In the genomic region with DNA sequence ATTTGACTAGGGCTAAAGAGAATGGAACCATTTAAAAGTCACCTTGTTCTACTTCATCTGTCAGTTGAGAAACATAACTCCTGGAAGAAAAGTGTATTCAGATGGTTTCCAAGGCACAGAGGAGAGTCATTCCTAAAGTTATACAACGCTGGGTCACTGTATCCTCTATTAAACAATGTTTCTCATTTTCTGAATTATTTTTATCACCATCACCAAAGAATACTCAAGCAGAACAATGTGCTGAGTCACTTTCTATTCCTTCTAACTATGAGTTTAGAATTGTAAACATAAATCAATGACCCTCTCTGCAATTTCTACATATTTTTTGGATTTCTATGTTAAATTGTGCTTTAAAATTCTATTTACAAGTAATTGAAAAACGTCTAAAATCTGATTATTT, we compare ENCODE assay signal across 24 cellular contexts. TPM values are rescaled to one million over a fixed set of nuclear protein-coding genes. Genes with fewer than 3 reads are reported as not detected.
A peak's percentile ranks its signal among the peaks of the same experiment; 100 is the strongest.
DNase-seq lines count a peak whose midpoint lies in the region; ATAC-seq, FAIRE-seq and TF ChIP-seq lines count a peak whose summit lies in the region.
"Had no signal": no experiment of that assay in that cellular context is flagged by ENCODE, and none has a peak within 500 bp of the region (broad histone marks: within the 10 kb centered on the region; RNA-seq: fewer than 3 reads in every experiment).

No MANE protein-coding gene starts in this region.

- peaks cover 5 to 14% (median 7%) of the 10 kb centered on the region in 3 donors for H3K36me3 Mint-ChIP-seq in CD8-positive, alpha-beta memory T cell
- peaks cover 22% of the 10 kb centered on the region for H3K36me3 Mint-ChIP-seq in natural killer cell treated with Interleukin-12 subunit alpha and Interleukin-12 subunit beta and Interleukin-15 and Interleukin-18, amount 100 ng/mL, for 72 hours
- H3K36me3 Mint-ChIP-seq: naive B cell had no signal

- H4K5ac ChIP-seq in IMR-90 (ENCODE audit: low read depth, low read length) = no peak overlapping the region

- no peak for DNase-seq in CD8-positive, alpha-beta memory T cell
- peak; percentile 3 for DNase-seq in IMR-90
- no peak for DNase-seq in K562 (ENCODE audit: extremely low read depth in 1 of 4, low spot score in 3 of 4)
- no peak for DNase-seq in natural killer cell treated with Interleukin-12 subunit alpha and Interleukin-12 subunit beta and Interleukin-15 and Interleukin-18, amount 100 ng/mL, for 72 hours (ENCODE audit: low spot score)
- no peak for DNase-seq in stimulated activated CD4-positive, alpha-beta T cell treated with anti-CD3 and anti-CD28 coated beads, Interleukin-12 subunit alpha, Interleukin-12 subunit beta, amount 100 ng/mL, for 4 hours
- DNase-seq in H7 = no peak
- no peak for DNase-seq in SIG-M5 (lab: John Stamatoyannopoulos, UW)
- DNase-seq: activated CD4-positive, alpha-beta T cell treated with anti-CD3 and anti-CD28 coated beads, Interleukin-2, amount 10 ng/mL, durations not matched to agents 7 days and 5 days; activated CD8-positive, alpha-beta memory T cell treated with anti-CD3 and anti-CD28 coated beads, Interleukin-2, amount 50 U/mL, for 4 hours; activated naive CD8-positive, alpha-beta T cell treated with anti-CD3 and anti-CD28 coated beads for 36 hours; CD4-positive, alpha-beta memory T cell; GM23248; heart right ventricle; naive B cell; NCI-H187; NCI-H526 treated with DMSO at 0.1 percent for 48 hours; retina; tibial artery; WERI-Rb-1 had no signal

- no peaks in the 10 kb centered on the region for H3K27me3 ChIP-seq in CD8-positive, alpha-beta memory T cell (ENCODE audit: insufficient read depth, low read length, poor library complexity, severe bottlenecking)
- H3K27me3 ChIP-seq in IMR-90 (ENCODE audit: control insufficient read depth, insufficient read depth, low read length) = no peaks in the 10 kb centered on the region
- H3K27me3 ChIP-seq in K562 (ENCODE audit: control insufficient read depth in 2 of 2, insufficient read depth in 2 of 2, low read length in 2 of 2) = no peaks in the 10 kb centered on the region
- no peaks in the 10 kb centered on the region for H3K27me3 ChIP-seq in H7 (ENCODE audit: control insufficient read depth, insufficient read depth, low read length)
- H3K27me3 ChIP-seq: ascending aorta, heart right ventricle, tibial artery had no signal

- H3K4ac ChIP-seq in IMR-90 (ENCODE audit: low read depth, low read length) = no peak overlapping the region

- H3K9me3 ChIP-seq in CD8-positive, alpha-beta memory T cell (ENCODE audit: low read length) = no peaks in the 10 kb centered on the region
- H3K9me3 ChIP-seq in IMR-90 (ENCODE audit: control insufficient read depth, insufficient read depth, low read length) (no peaks in the 10 kb centered on the region), K562 (replicated peaks; ENCODE audit: control insufficient read depth, insufficient read depth, low read depth, low read length) (no peaks in the 10 kb centered on the region)
- H3K9me3 ChIP-seq: ascending aorta, heart right ventricle, tibial artery had no signal

- no peak overlapping the region for H3K4me3 ChIP-seq in CD8-positive, alpha-beta memory T cell (ENCODE audit: low read length)
- H3K4me3 ChIP-seq in IMR-90 (ENCODE audit: insufficient read depth, low read depth, low read length) (no peak overlapping the region), K562 (no peak overlapping the region), H7 (ENCODE audit: insufficient read depth, low read depth, low read length) (no peak overlapping the region)
- H3K4me3 ChIP-seq: ascending aorta, GM23248, heart right ventricle, tibial artery had no signal

- H3K9me3 Mint-ChIP-seq in CD8-positive, alpha-beta memory T cell = no peaks in the 10 kb centered on the region
- H3K9me3 Mint-ChIP-seq in natural killer cell treated with Interleukin-12 subunit alpha and Interleukin-12 subunit beta and Interleukin-15 and Interleukin-18, amount 100 ng/mL, for 72 hours = no peaks in the 10 kb centered on the region
- H3K9me3 Mint-ChIP-seq: activated naive CD8-positive, alpha-beta T cell treated with anti-CD3 and anti-CD28 coated beads for 36 hours had no signal

- H3K56ac ChIP-seq in IMR-90 (ENCODE audit: extremely low read depth, insufficient read depth, low read length) = no peak overlapping the region

- no peaks in the 10 kb centered on the region for H3K27me3 Mint-ChIP-seq in CD8-positive, alpha-beta memory T cell
- H3K27me3 Mint-ChIP-seq in natural killer cell treated with Interleukin-12 subunit alpha and Interleukin-12 subunit beta and Interleukin-15 and Interleukin-18, amount 100 ng/mL, for 72 hours = no peaks in the 10 kb centered on the region
- H3K27me3 Mint-ChIP-seq: activated naive CD8-positive, alpha-beta T cell treated with anti-CD3 and anti-CD28 coated beads for 36 hours; CD4-positive, alpha-beta memory T cell; naive B cell; stimulated activated naive CD8-positive, alpha-beta T cell treated with anti-CD3 and anti-CD28 coated beads, Interleukin-15, Interleukin-2, amounts not matched to agents 100 ng/mL and 50 ng/mL, for 24 hours had no signal

- H2AK9ac ChIP-seq in IMR-90 (replicated peaks; ENCODE audit: low read depth, low read length, poor library complexity) = no peak overlapping the region

- H2BK5ac ChIP-seq in IMR-90 (ENCODE audit: low read depth, low read length, poor library complexity, severe bottlenecking) = no peak overlapping the region

- no peaks in the 10 kb centered on the region for H3K36me3 ChIP-seq in CD8-positive, alpha-beta memory T cell (ENCODE audit: insufficient read depth, low read length)
- H3K36me3 ChIP-seq in IMR-90 (ENCODE audit: control insufficient read depth, insufficient read depth, low read length) (no peaks in the 10 kb centered on the region), K562 (ENCODE audit: control insufficient read depth, insufficient read depth, low read length) (no peaks in the 10 kb centered on the region), H7 (replicated peaks; ENCODE audit: control insufficient read depth, insufficient read depth, low read length) (no peaks in the 10 kb centered on the region)
- H3K36me3 ChIP-seq: ascending aorta, heart right ventricle, tibial artery, WERI-Rb-1 had no signal

- H2BK15ac ChIP-seq in IMR-90 (ENCODE audit: low read depth, low read length) = no peak overlapping the region

- peaks cover 60 to 81% (median 78%) of the 10 kb centered on the region in 3 donors for H3K4me1 Mint-ChIP-seq in CD8-positive, alpha-beta memory T cell
- H3K4me1 Mint-ChIP-seq in natural killer cell treated with Interleukin-12 subunit alpha and Interleukin-12 subunit beta and Interleukin-15 and Interleukin-18, amount 100 ng/mL, for 72 hours (ENCODE audit: low read depth in 2 of 2) = peaks cover 59 to 78% of the 10 kb centered on the region in 2 donors

- no peaks in the 10 kb centered on the region for H3K79me2 ChIP-seq in K562 (ENCODE audit: control insufficient read depth, insufficient read depth, low read length)

- H3K4me2 ChIP-seq in IMR-90 (ENCODE audit: low read depth, low read length) (no peak overlapping the region), K562 (ENCODE audit: insufficient read depth, low read length) (no peak overlapping the region)

- no peak overlapping the region for H4K8ac ChIP-seq in IMR-90 (ENCODE audit: low read depth in 2 of 2, low read length in 2 of 2)

- H3K18ac ChIP-seq in IMR-90 (ENCODE audit: low read depth, low read length) = no peak overlapping the region

- ATAC-seq in IMR-90 (ENCODE audit: low read depth) (no peak; the same call in 1 of the 2 replicates), K562 (no peak)
- no peak for ATAC-seq in natural killer cell treated with Interleukin-12 subunit alpha and Interleukin-12 subunit beta and Interleukin-15 and Interleukin-18, amount 100 ng/mL, for 72 hours
- ATAC-seq: heart right ventricle had no signal

- BruUV-seq in IMR-90 (replicated peaks; lab: Mats Ljungman, UMichigan) (no TSS peak), K562 (replicated peaks; lab: Mats Ljungman, UMichigan) (no TSS peak)

- peak overlapping the region; percentile 12 to 67 (median 25) for H3K4me3 Mint-ChIP-seq in CD8-positive, alpha-beta memory T cell
- H3K4me3 Mint-ChIP-seq in natural killer cell treated with Interleukin-12 subunit alpha and Interleukin-12 subunit beta and Interleukin-15 and Interleukin-18, amount 100 ng/mL, for 72 hours = peak overlapping the region; percentile 60
- H3K4me3 Mint-ChIP-seq: activated CD4-positive, alpha-beta T cell treated with anti-CD3 and anti-CD28 coated beads, Interleukin-2, amount 10 ng/mL, durations not matched to agents 7 days and 5 days; activated naive CD8-positive, alpha-beta T cell treated with anti-CD3 and anti-CD28 coated beads for 36 hours; CD4-positive, alpha-beta memory T cell; naive B cell; stimulated activated naive CD8-positive, alpha-beta T cell treated with anti-CD3 and anti-CD28 coated beads, Interleukin-15, Interleukin-2, amounts not matched to agents 100 ng/mL and 50 ng/mL, for 24 hours had no signal

- H3K9me1 ChIP-seq in IMR-90 (ENCODE audit: insufficient read depth, low read length) (no peaks in the 10 kb centered on the region), K562 (ENCODE audit: control insufficient read depth, insufficient read depth, low read length) (no peaks in the 10 kb centered on the region)

- CTCF ChIA-PET in CD8-positive, alpha-beta memory T cell (lab: Charles Lee) = interaction anchor here (1.8 kb wide), 1 partner anchor 44 kb away, joined by 5 read pairs; the partner anchor contains the start of gene ARAP2
- CTCF ChIA-PET in IMR-90 (lab: Yijun Ruan, JAX) = no interaction called here
- CTCF ChIA-PET in K562 (lab: Yijun Ruan, JAX; ENCODE audit: low intra/inter-chr PET ratio) = no interaction called here

- TF ChIP-seq RAD21 in IMR-90 (IDR thresholded peaks at IDR 0.05; ENCODE audit: low read length) (no peak), K562 (CRISPR knock-in tag; conservative IDR thresholded peaks at IDR 0.05 in 1 of 2, IDR thresholded peaks at IDR 0.05 in 1 of 2) (no peak)

- H3K9ac ChIP-seq in IMR-90 (ENCODE audit: low read depth, low read length) = no peak overlapping the region
- no peak overlapping the region for H3K9ac ChIP-seq in K562 (ENCODE audit: insufficient read depth in 1 of 2, low read depth in 2 of 2, low read length in 2 of 2)
- H3K9ac ChIP-seq: GM23248 had no signal

- no peak for TF ChIP-seq POLR2A in IMR-90 (IDR thresholded peaks at IDR 0.05; ENCODE audit: low read depth, low read length)
- no peak for TF ChIP-seq POLR2A in K562 (conservative IDR thresholded peaks at IDR 0.05)

- H2AFZ ChIP-seq in IMR-90 (replicated peaks; ENCODE audit: low read length, poor library complexity) (no peak overlapping the region), K562 (ENCODE audit: low read depth, low read length) (no peak overlapping the region)
- H2AFZ ChIP-seq: GM23248 had no signal

- H2AK5ac ChIP-seq in IMR-90 (ENCODE audit: low read depth, low read length) = no peak overlapping the region

- no peak for TF ChIP-seq EP300 in K562 (IDR thresholded peaks at IDR 0.05; ENCODE audit: low read length)

- H3K14ac ChIP-seq in IMR-90 (replicated peaks; ENCODE audit: low read depth, low read length) = no peak overlapping the region

- peak overlapping the region in 7 of 8 donors; percentile 52 to 93 (median 81) for H3K27ac Mint-ChIP-seq in CD8-positive, alpha-beta memory T cell
- H3K27ac Mint-ChIP-seq in natural killer cell treated with Interleukin-12 subunit alpha and Interleukin-12 subunit beta and Interleukin-15 and Interleukin-18, amount 100 ng/mL, for 72 hours = peak overlapping the region; percentile 92 to 98
- H3K27ac Mint-ChIP-seq: activated CD4-positive, alpha-beta T cell treated with anti-CD3 and anti-CD28 coated beads, Interleukin-2, amount 10 ng/mL, durations not matched to agents 7 days and 5 days; activated naive CD8-positive, alpha-beta T cell treated with anti-CD3 and anti-CD28 coated beads for 36 hours; naive B cell; stimulated activated naive CD8-positive, alpha-beta T cell treated with anti-CD3 and anti-CD28 coated beads, Interleukin-15, Interleukin-2, amounts not matched to agents 100 ng/mL and 50 ng/mL, for 24 hours had no signal

- no peak overlapping the region for H4K91ac ChIP-seq in IMR-90 (ENCODE audit: insufficient read depth, low read depth, low read length)

- POLR2A ChIA-PET in CD8-positive, alpha-beta memory T cell (lab: Charles Lee) = no interaction called here
- POLR2A ChIA-PET in IMR-90 (lab: Charles Lee; ENCODE audit: unreplicated experiment) (no interaction called here), K562 (lab: Yijun Ruan, JAX) (no interaction called here)

- dilution Hi-C loops in IMR-90 (cut with HindIII; ENCODE audit: low sequenced_read_pairs, unreplicated experiment) = no loop called here

- H3K23ac ChIP-seq in IMR-90 (ENCODE audit: low read depth, low read length) = no peak overlapping the region

- in situ Hi-C loops in IMR-90 (cut with MboI; ENCODE audit: low sequenced_read_pairs) (no loop called here), K562 (cut with MboI) (no loop called here)

- no peak overlapping the region for H3K27ac ChIP-seq in CD8-positive, alpha-beta memory T cell (ENCODE audit: low read depth, low read length)
- H3K27ac ChIP-seq in IMR-90 (ENCODE audit: insufficient read depth, low read length) = no peak overlapping the region
- no peak overlapping the region for H3K27ac ChIP-seq in K562 (ENCODE audit: extremely low read depth, low read depth, low read length)
- H3K27ac ChIP-seq: ascending aorta, epithelial cell of prostate, GM23248, tibial artery, WERI-Rb-1 had no signal

- no peaks in the 10 kb centered on the region for H3K79me1 ChIP-seq in IMR-90 (ENCODE audit: low read depth in 1 of 2, low read length in 2 of 2)

- WGBS in IMR-90 (ENCODE audit: extremely low coverage in 2 of 2, insufficient read length in 1 of 2), 2 experiments = no CpG with 5 or more reads among the region's 2 CpGs
- WGBS in K562 (ENCODE audit: insufficient coverage, low coverage, missing lambda C conversion rate) = 0% methylated on average over 2 of the region's 2 CpGs

- H4K20me1 ChIP-seq in IMR-90 (ENCODE audit: insufficient read depth, low read length) (no peaks in the 10 kb centered on the region), K562 (replicated peaks; ENCODE audit: control insufficient read depth, insufficient read depth, low read length) (no peaks in the 10 kb centered on the region)

- intact Hi-C loops in IMR-90 (cut with micrococcal nuclease) (no loop called here), K562 (cut with micrococcal nuclease) (no loop called here)

- no peak overlapping the region for H2BK120ac ChIP-seq in IMR-90 (ENCODE audit: low read depth, low read length)

- TF ChIP-seq CTCF in IMR-90 (conservative IDR thresholded peaks at IDR 0.05; ENCODE audit: low read depth, low read length) (no peak), K562 (IDR thresholded peaks at IDR 0.05 in 2 of 3, conservative IDR thresholded peaks at IDR 0.05 in 1 of 3; ENCODE audit: insufficient read depth in 2 of 3, low read depth in 1 of 3, low read length in 3 of 3) (no peak)

- peaks cover 16% of the 10 kb centered on the region for H3K4me1 ChIP-seq in CD8-positive, alpha-beta memory T cell (ENCODE audit: insufficient read depth, low read length)
- H3K4me1 ChIP-seq in IMR-90 (ENCODE audit: control insufficient read depth, insufficient read depth, low read length) (no peaks in the 10 kb centered on the region), K562 (replicated peaks in 1 of 2; ENCODE audit: control insufficient read depth in 2 of 2, insufficient read depth in 2 of 2, low read length in 2 of 2) (no peaks in the 10 kb centered on the region)
- H3K4me1 ChIP-seq: ascending aorta, tibial artery had no signal

- no peak overlapping the region for H2BK20ac ChIP-seq in IMR-90 (ENCODE audit: low read depth, low read length)

- no peak for FAIRE-seq in K562 (lab: Jason Lieb, UNC)

RNA-seq across cellular contexts. Expression of gene DTHD1, which starts 7.3 kb away (rescaled TPM):
- 1 to 10 TPM; 3.3 to 3.5 TPM for total RNA-seq in CD8-positive, alpha-beta memory T cell
- polyA plus RNA-seq in CD8-positive, alpha-beta memory T cell = 5.9 TPM
- total RNA-seq in IMR-90 (2012; rRNA removed) (not detected in 2 replicates), K562 (2014; rRNA removed) (not detected in 2 replicates), K562 (2014; rRNA removed; fragmentation: Illumina TruSeq; extraction: Trizol) (not detected in 2 replicates), K562 (2015; rRNA removed; fragmentation: Illumina TruSeq; extraction: Trizol) (not detected in 2 replicates), K562 (2021) (not detected in 2 replicates)
- polyA plus RNA-seq in IMR-90 (2012; rRNA removed) (not detected in 2 replicates), K562 (2011; rRNA removed) (not detected in 2 replicates), K562 (2014; fragmentation: Illumina TruSeq; extraction: Trizol) (not detected in 2 replicates), K562 (2014; fragmentation: Nextera tagmentation; extraction: Ambion mirVana) (not detected), K562 (2014; rRNA removed) (not detected in 2 replicates)
- not detected in 2 replicates for polyA plus RNA-seq in IMR-90 (2012; cell fraction: cytosol; rRNA removed)
- not detected in 2 replicates for polyA plus RNA-seq in IMR-90 (2012; cell fraction: nucleus; rRNA removed; ENCODE audit: low replicate concordance)
- not detected in 2 replicates for total RNA-seq in K562 (2011; cell fraction: chromatin; rRNA removed; ENCODE audit: low replicate concordance)
- total RNA-seq in K562 (2011; cell fraction: nucleolus; rRNA removed) = not detected in 2 replicates
- total RNA-seq in K562 (2011; cell fraction: nucleoplasm; rRNA removed) = not detected in 2 replicates
- not detected in 2 replicates for polyA plus RNA-seq in K562 (2011; cell fraction: cytosol; rRNA removed)
- not detected in 2 replicates for polyA plus RNA-seq in K562 (2011; cell fraction: nucleus; rRNA removed)
- polyA plus RNA-seq in K562 (2012) = not detected in 2 replicates
- not detected in 2 replicates for polyA minus RNA-seq in K562 (2011; rRNA and poly(A)+ RNA removed)
- polyA minus RNA-seq in K562 (2011; cell fraction: cytosol; rRNA and poly(A)+ RNA removed) = not detected in 2 replicates
- polyA minus RNA-seq in K562 (2011; cell fraction: nucleus; rRNA and poly(A)+ RNA removed) = not detected in 2 replicates
- 10 to 100 TPM; 12.1 to 12.9 TPM for total RNA-seq in natural killer cell treated with Interleukin-12 subunit alpha and Interleukin-12 subunit beta and Interleukin-15 and Interleukin-18, amount 100 ng/mL, for 72 hours
- total RNA-seq in H7 (2014; rRNA removed; shearing (Covaris generic)) = not detected in 2 replicates
- total RNA-seq: ascending aorta, chondrocyte, fibroblast of villous mesenchyme, GM23248 had no signal
- polyA plus RNA-seq: GM23248, heart right ventricle had no signal

RNA-seq across cellular contexts. Expression of gene ARAP2, which starts 44.4 kb away (rescaled TPM):
- 10 to 100 TPM; 49.7 to 49.9 TPM for total RNA-seq in CD8-positive, alpha-beta memory T cell
- polyA plus RNA-seq in CD8-positive, alpha-beta memory T cell = 44.2 TPM
- total RNA-seq in IMR-90 (2012; rRNA removed) = 1.7 and 1.8 TPM in 2 replicates
- polyA plus RNA-seq in IMR-90 (2012; rRNA removed) = 0.13 and 0.32 TPM in 2 replicates
- polyA plus RNA-seq in IMR-90 (2012; cell fraction: cytosol; rRNA removed) = 0.01 and 0.02 TPM in 2 replicates
- 0.01 and 0.18 TPM in 2 replicates for polyA plus RNA-seq in IMR-90 (2012; cell fraction: nucleus; rRNA removed; ENCODE audit: low replicate concordance)
- 0.12 and 1.1 TPM in 2 replicates for total RNA-seq in K562 (2011; cell fraction: chromatin; rRNA removed; ENCODE audit: low replicate concordance)
- 0.50 TPM in 1 of 2 replicates, not detected in the other for total RNA-seq in K562 (2011; cell fraction: nucleolus; rRNA removed)
- 0.07 and 0.15 TPM in 2 replicates for total RNA-seq in K562 (2011; cell fraction: nucleoplasm; rRNA removed)
- not detected in 2 replicates for total RNA-seq in K562 (2014; rRNA removed)
- total RNA-seq in K562 (2014; rRNA removed; fragmentation: Illumina TruSeq; extraction: Trizol) = 0.03 and 0.11 TPM in 2 replicates
- total RNA-seq in K562 (2015; rRNA removed; fragmentation: Illumina TruSeq; extraction: Trizol) = 0.04 and 0.26 TPM in 2 replicates
- 0.18 and 0.22 TPM in 2 replicates for total RNA-seq in K562 (2021)
- 0.03 and 0.35 TPM in 2 replicates for polyA plus RNA-seq in K562 (2011; rRNA removed)
- not detected in 2 replicates for polyA plus RNA-seq in K562 (2011; cell fraction: cytosol; rRNA removed)
- 0.18 TPM in 1 of 2 replicates, not detected in the other for polyA plus RNA-seq in K562 (2011; cell fraction: nucleus; rRNA removed)
- 0.01 and 0.24 TPM in 2 replicates for polyA plus RNA-seq in K562 (2012)
- 0.03 and 0.07 TPM in 2 replicates for polyA plus RNA-seq in K562 (2014; fragmentation: Illumina TruSeq; extraction: Trizol)
- polyA plus RNA-seq in K562 (2014; fragmentation: Nextera tagmentation; extraction: Ambion mirVana) = not detected
- polyA plus RNA-seq in K562 (2014; rRNA removed) = 0.07 TPM in 1 of 2 replicates, not detected in the other
- polyA minus RNA-seq in K562 (2011; rRNA and poly(A)+ RNA removed) = 0.18 TPM in 1 of 2 replicates, not detected in the other
- polyA minus RNA-seq in K562 (2011; cell fraction: cytosol; rRNA and poly(A)+ RNA removed) = 0.38 TPM in 1 of 2 replicates, not detected in the other
- polyA minus RNA-seq in K562 (2011; cell fraction: nucleus; rRNA and poly(A)+ RNA removed) = 0.11 and 0.13 TPM in 2 replicates
- total RNA-seq in natural killer cell treated with Interleukin-12 subunit alpha and Interleukin-12 subunit beta and Interleukin-15 and Interleukin-18, amount 100 ng/mL, for 72 hours = 100 to 1,000 TPM; 124 to 156 TPM
- total RNA-seq in H7 (2014; rRNA removed; shearing (Covaris generic)) = 0.41 and 1.7 TPM in 2 replicates
- total RNA-seq: GM23248 had no signal
- polyA plus RNA-seq: GM23248 had no signal

Comparison
In these comparisons a context has a peak if more than half of its experiments do, and no peak if none do; other contexts are left out.
1. RNA of gene ARAP2, which starts 44.4 kb away (total RNA-seq): 124 to 156 TPM in natural killer cell treated with Interleukin-12 subunit alpha and Interleukin-12 subunit beta and Interleukin-15 and Interleukin-18, amount 100 ng/mL, for 72 hours and 49.7 to 49.9 TPM in CD8-positive, alpha-beta memory T cell; 1.7 to 1.8 TPM in IMR-90, 0.41 to 1.7 TPM in H7 and 0.03 to 1.1 TPM in K562; every median in the first group is over 10 times any median in the second.